Comparison of ENCODE assay signal across 24 cellular contexts in the genomic region with DNA sequence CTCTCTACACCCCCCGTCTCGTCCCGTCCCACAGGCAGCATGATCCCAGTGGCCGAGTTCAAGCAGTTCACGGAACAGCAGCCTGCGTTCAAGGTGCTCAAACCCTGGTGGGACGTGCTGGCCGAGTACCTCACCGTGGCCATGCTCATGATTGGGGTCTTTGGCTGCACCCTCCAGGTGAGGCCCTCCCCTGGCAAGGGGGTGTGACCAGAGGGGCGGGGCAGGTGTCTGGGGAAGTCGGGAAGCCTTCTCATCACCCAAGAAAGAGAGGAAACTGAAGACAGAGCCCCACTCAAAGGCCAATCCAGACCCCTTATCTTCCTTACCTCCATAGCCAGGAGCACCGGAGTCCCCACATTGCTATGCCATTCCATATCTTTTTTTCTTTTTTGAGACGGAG. TPM values are rescaled to one million over a fixed set of nuclear protein-coding genes. Genes with fewer than 3 reads are reported as not detected.
DNase-seq lines count a peak whose midpoint lies in the region; ATAC-seq and TF ChIP-seq lines count a peak whose summit lies in the region.
"Had no signal": no experiment of that assay in that cellular context is flagged by ENCODE, and none has a peak within 500 bp of the region (broad histone marks: within the 10 kb centered on the region; RNA-seq: fewer than 3 reads in every experiment).

No MANE protein-coding gene starts in this region.

- TF ChIP-seq CTCF in C4-2B (conservative IDR thresholded peaks at IDR 0.05) (no peak), RWPE1 (conservative IDR thresholded peaks at IDR 0.05; ENCODE audit: low read depth) (no peak), foreskin keratinocyte (conservative IDR thresholded peaks at IDR 0.05) (no peak), osteoblast (IDR thresholded peaks at IDR 0.05; ENCODE audit: extremely low read depth, low read depth, low read length) (no peak)

- no peaks in the 10 kb centered on the region for H3K9me3 ChIP-seq in osteoblast (ENCODE audit: low read depth, low read length)
- H3K9me3 ChIP-seq: A549; BLaER1 treated with 17β-estradiol and CSF1 and Interleukin-3, amounts not matched to agents 10 nM and 100 nM; Caco-2; SJSA1 had no signal

- peaks cover 9% of the 10 kb centered on the region for H3K36me3 ChIP-seq in osteoblast (ENCODE audit: insufficient read depth, low read length)
- H3K36me3 ChIP-seq: BLaER1 treated with 17β-estradiol and CSF1 and Interleukin-3, amounts not matched to agents 10 nM and 100 nM; SJSA1 had no signal

- no peak overlapping the region for H3K4me2 ChIP-seq in osteoblast (ENCODE audit: insufficient read depth, low read length)
- H3K4me2 ChIP-seq: A549; BLaER1 treated with 17β-estradiol and CSF1 and Interleukin-3, amounts not matched to agents 10 nM and 100 nM had no signal

- H3K27ac ChIP-seq in C4-2B (peak overlapping the region; percentile 78), RWPE1 (peak overlapping the region; percentile 95), foreskin keratinocyte (peak overlapping the region; percentile 74), osteoblast (ENCODE audit: low read depth, low read length) (no peak overlapping the region)
- H3K27ac ChIP-seq: A549; BLaER1 treated with 17β-estradiol and CSF1 and Interleukin-3, amounts not matched to agents 10 nM and 100 nM; SJSA1 had no signal

- no peaks in the 10 kb centered on the region for H4K20me1 ChIP-seq in osteoblast (ENCODE audit: insufficient read depth, low read length)
- H4K20me1 ChIP-seq: BLaER1 treated with 17β-estradiol and CSF1 and Interleukin-3, amounts not matched to agents 10 nM and 100 nM had no signal

- POLR2A ChIA-PET in RWPE1 (lab: Yijun Ruan, JAX; ENCODE audit: low non-redundant PET), result no interaction called here

- no peak for ATAC-seq in foreskin keratinocyte
- ATAC-seq: Panc1 had no signal

- H2AFZ ChIP-seq in osteoblast (ENCODE audit: low read length), result no peak overlapping the region

- peaks cover 6% of the 10 kb centered on the region for H3K4me1 ChIP-seq in foreskin keratinocyte
- peaks cover 7% of the 10 kb centered on the region for H3K4me1 ChIP-seq in osteoblast (ENCODE audit: insufficient read depth, low read length)
- H3K4me1 ChIP-seq: A549, Caco-2, SJSA1 had no signal

- H3K79me2 ChIP-seq in osteoblast (ENCODE audit: insufficient read depth, low read length), result peaks cover 17% of the 10 kb centered on the region

- DNase-seq in RWPE1 (ENCODE audit: low spot score), result no peak
- DNase-seq in foreskin keratinocyte, result no peak
- DNase-seq in osteoblast (ENCODE audit: insufficient read length, low spot score, missing footprints), result peak; percentile 71
- DNase-seq in DMS 273 (lab: John Stamatoyannopoulos, UW; ENCODE audit: unreplicated experiment), result no peak
- no peak for DNase-seq in DMS53 treated with DMSO at 0.1 percent for 48 hours (lab: John Stamatoyannopoulos, UW; ENCODE audit: unreplicated experiment)
- DNase-seq in A172 (ENCODE audit: low spot score), result no peak
- DNase-seq: AML-193; Caco-2; CD4-positive, alpha-beta memory T cell; DMS 273 treated with DMSO at 0.1 percent for 48 hours; DMS79 treated with DMSO at 0.1 percent for 48 hours; GF-D8; NCI-H1092; NCI-H1417 treated with DMSO at 0.1 percent for 48 hours; NCI-H1694 treated with DMSO at 0.1 percent for 48 hours; NCI-H2081; NCI-H2227 treated with DMSO at 0.1 percent for 48 hours; NCI-H69 had no signal

- H3K27me3 ChIP-seq in foreskin keratinocyte (no peaks in the 10 kb centered on the region), osteoblast (ENCODE audit: insufficient read depth, low read length) (no peaks in the 10 kb centered on the region)
- H3K27me3 ChIP-seq: BLaER1 treated with 17β-estradiol and CSF1 and Interleukin-3, amounts not matched to agents 10 nM and 100 nM; SJSA1 had no signal

- CTCF ChIA-PET in RWPE1 (lab: Yijun Ruan, JAX), result no interaction called here

- no peak overlapping the region for H3K4me3 ChIP-seq in osteoblast (ENCODE audit: insufficient read depth, low read length)
- H3K4me3 ChIP-seq: A549; BLaER1 treated with 17β-estradiol and CSF1 and Interleukin-3, amounts not matched to agents 10 nM and 100 nM; SJSA1 had no signal

RNA-seq across cellular contexts. Expression of a gene that starts 7.3 kb away (rescaled TPM):
- total RNA-seq in foreskin keratinocyte (8.2 and 10.6 TPM in 2 replicates), osteoblast (10.5 and 17.4 TPM in 2 replicates)
- 4.6 and 5.7 TPM in 2 replicates for polyA plus RNA-seq in foreskin keratinocyte
- 30.8 and 33.7 TPM in 2 replicates for total RNA-seq in A172 (2014; rRNA removed; shearing (Covaris generic))
- total RNA-seq: CD4-positive, alpha-beta memory T cell had no signal
- polyA plus RNA-seq: CD4-positive, alpha-beta memory T cell had no signal

RNA-seq across cellular contexts. Expression of a gene that starts 8.1 kb away (rescaled TPM):
- total RNA-seq in foreskin keratinocyte (12.7 and 13.5 TPM in 2 replicates), osteoblast (12.4 and 14.8 TPM in 2 replicates)
- polyA plus RNA-seq in foreskin keratinocyte, result 15.6 and 18.3 TPM in 2 replicates
- total RNA-seq in A172 (2014; rRNA removed; shearing (Covaris generic)), result 7.1 and 12.7 TPM in 2 replicates

RNA-seq across cellular contexts. Expression of a gene that starts 19.1 kb away (rescaled TPM):
- total RNA-seq in foreskin keratinocyte, result 2.1 and 2.5 TPM in 2 replicates
- polyA plus RNA-seq in foreskin keratinocyte, result 3.6 and 5.0 TPM in 2 replicates
- total RNA-seq in osteoblast, result under 0.01 TPM in 1 of 2 replicates, not detected in the other
- total RNA-seq in A172 (2014; rRNA removed; shearing (Covaris generic)), result 0.34 TPM in 1 of 2 replicates, not detected in the other
- total RNA-seq: HT-29, SJSA1 had no signal
- polyA plus RNA-seq: CD4-positive, alpha-beta memory T cell had no signal

RNA-seq across cellular contexts. Expression of a gene that starts 21.4 kb away (rescaled TPM):
- total RNA-seq in foreskin keratinocyte, result 0.03 TPM in 1 of 2 replicates, not detected in the other
- 0.02 and 0.03 TPM in 2 replicates for polyA plus RNA-seq in foreskin keratinocyte
- total RNA-seq in osteoblast, result under 0.01 TPM in 1 of 2 replicates, not detected in the other
- total RNA-seq in A172 (2014; rRNA removed; shearing (Covaris generic)), result 1.0 and 1.2 TPM in 2 replicates
- total RNA-seq: SJSA1 had no signal

RNA-seq across cellular contexts. Expression of a gene that starts 24.6 kb away (rescaled TPM):
- total RNA-seq in foreskin keratinocyte (22.5 and 22.7 TPM in 2 replicates), osteoblast (16.8 and 18.5 TPM in 2 replicates)
- polyA plus RNA-seq in foreskin keratinocyte, result 30.6 and 32.0 TPM in 2 replicates
- 30.6 and 44.5 TPM in 2 replicates for total RNA-seq in A172 (2014; rRNA removed; shearing (Covaris generic))
